Comparison of ENCODE assay signal across 6 cellular contexts in the genomic region with DNA sequence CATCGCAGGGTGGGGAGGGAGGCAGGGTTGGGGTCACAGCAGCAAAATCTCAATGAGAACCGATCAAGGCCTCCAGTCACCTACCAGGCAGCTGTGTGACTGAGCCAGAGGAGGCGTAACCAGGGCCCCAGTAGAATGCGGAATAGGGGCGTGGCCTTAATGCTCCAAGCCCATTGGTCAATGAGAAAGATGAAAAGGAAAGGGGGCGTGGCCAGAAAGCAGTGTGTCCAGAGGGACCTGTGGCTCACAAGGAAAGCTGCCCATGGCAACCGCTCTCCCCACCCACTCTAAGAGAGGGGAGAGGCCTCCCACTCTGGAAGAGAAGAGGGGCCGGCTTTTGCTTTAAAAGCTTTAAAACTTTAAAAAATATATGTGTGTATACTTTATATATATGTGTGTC. TPM values are rescaled to one million over a fixed set of nuclear protein-coding genes. Genes with fewer than 3 reads are reported as not detected.
"Had no signal": no experiment of that assay in that cellular context is flagged by ENCODE, and none has a peak within 500 bp of the region (broad histone marks: within the 10 kb centered on the region; RNA-seq: fewer than 3 reads in every experiment).

A gene with protein sequence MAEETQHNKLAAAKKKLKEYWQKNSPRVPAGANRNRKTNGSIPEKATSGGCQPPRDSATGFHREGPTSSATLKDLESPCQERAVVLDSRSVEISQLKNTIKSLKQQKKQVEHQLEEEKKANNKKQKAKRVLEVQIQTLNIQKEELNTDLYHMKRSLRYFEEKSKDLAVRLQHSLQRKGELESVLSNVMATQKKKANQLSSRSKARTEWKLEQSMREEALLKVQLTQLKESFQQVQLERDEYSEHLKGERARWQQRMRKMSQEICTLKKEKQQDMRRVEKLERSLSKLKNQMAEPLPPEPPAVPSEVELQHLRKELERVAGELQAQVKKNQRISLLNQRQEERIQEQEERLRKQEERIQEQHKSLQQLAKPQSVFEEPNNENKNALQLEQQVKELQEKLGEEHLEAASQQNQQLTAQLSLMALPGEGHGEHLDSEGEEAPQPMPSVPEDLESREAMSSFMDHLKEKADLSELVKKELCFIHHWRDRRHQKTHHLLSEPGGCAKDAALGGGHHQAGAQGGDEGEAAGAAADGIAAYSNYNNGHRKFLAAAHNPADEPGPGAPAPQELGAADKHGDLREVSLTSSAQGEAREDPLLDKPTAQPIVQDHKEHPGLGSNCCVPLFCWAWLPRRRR (minus strand): TSS at position 101 of the 400 bp plus-strand sequence. CDS start 98 bp downstream, at position 3.

RNA-seq across cellular contexts. Expression of the gene that starts here (rescaled TPM):
- total RNA-seq: progenitor cell of endocrine pancreas, right atrium auricular region, skeletal muscle tissue, smooth muscle cell had no signal
- polyA plus RNA-seq: naive thymus-derived CD4-positive, alpha-beta T cell; naive thymus-derived CD8-positive, alpha-beta T cell; smooth muscle cell had no signal
